ENCODE assay signal across 14 cellular contexts in the genomic region with DNA sequence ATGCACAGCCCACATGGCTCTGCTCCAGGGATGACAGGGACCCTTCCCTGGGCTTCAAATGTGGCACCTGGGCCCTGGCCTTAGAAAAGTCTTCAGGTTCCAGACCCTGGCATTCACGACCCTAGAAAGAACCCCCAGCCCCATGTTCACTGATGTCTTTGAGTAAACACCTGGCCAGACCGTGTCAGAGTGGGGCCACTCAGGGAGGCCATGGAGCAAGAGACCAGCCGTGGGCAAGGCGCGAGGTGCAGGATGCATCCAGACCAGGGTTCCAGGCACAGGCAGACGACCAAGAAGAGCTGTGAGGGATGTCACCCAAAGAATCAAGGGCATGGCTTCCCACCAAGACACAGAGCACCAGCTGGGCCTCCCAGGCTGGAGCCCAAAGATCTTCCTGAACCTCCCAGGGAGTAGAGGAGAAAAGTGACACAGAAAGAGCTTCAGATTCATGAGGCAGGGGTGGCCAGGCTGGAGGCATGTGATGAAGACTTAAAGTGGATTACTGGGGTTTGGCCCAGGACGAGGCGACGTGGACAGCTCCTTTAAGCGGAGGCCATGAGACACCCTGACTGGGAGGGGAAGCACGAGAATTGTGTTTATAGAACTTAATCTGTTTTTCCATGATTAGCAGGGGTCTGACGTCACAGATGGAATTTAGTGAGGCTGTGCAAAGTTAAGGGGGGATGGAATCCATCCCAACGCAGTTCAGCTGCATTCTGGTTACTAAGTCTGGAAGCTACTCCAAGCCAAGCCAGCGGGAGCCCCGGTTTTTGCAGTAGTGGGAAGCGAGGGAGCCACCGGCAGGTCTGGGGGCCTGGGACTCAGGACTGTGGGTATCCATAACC.
DNase-seq lines count a peak whose midpoint lies in the region; ATAC-seq and TF ChIP-seq lines count a peak whose summit lies in the region.
"Had no signal": no experiment of that assay in that cellular context is flagged by ENCODE, and none has a peak within 500 bp of the region (broad histone marks: within the 10 kb centered on the region; RNA-seq: fewer than 3 reads in every experiment).

No MANE protein-coding gene starts in this region.

- no peaks in the 10 kb centered on the region for H3K9me3 Mint-ChIP-seq in activated naive CD8-positive, alpha-beta T cell treated with anti-CD3 and anti-CD28 coated beads, Interleukin-2, amount 10 ng/mL, durations not matched to agents 7 days and 5 days
- no peaks in the 10 kb centered on the region for H3K9me3 Mint-ChIP-seq in activated naive CD8-positive, alpha-beta T cell treated with anti-CD3 and anti-CD28 coated beads, Interleukin-2, amount 50 U/mL, for 24 hours
- no peaks in the 10 kb centered on the region for H3K9me3 Mint-ChIP-seq in stimulated activated naive B cell treated with anti-CD40 and anti-IgM and Interleukin-4, amounts not matched to agents 10 μg/mL and 1 μg/mL and 100 μg/mL, for 72 hours
- H3K9me3 Mint-ChIP-seq in activated T-cell treated with anti-CD3 and anti-CD28 coated beads, Interleukin-2, amount 50 U/mL, for 4 hours, result no peaks in the 10 kb centered on the region
- H3K9me3 Mint-ChIP-seq: activated T-helper 1 cell treated with anti-CD3 and anti-CD28 coated beads, Interleukin-12 subunit alpha, Interleukin-12 subunit beta, Interleukin-2, Interleukin-4 antibody, amounts not matched to agents 30 ng/mL and 10 ng/mL and 1 ng/mL, durations not matched to agents 14 hours and 24 hours and 36 hours had no signal

- H3K36me3 Mint-ChIP-seq in activated naive CD8-positive, alpha-beta T cell treated with anti-CD3 and anti-CD28 coated beads, Interleukin-2, amount 10 ng/mL, durations not matched to agents 7 days and 5 days, result peaks cover 2% of the 10 kb centered on the region
- no peaks in the 10 kb centered on the region for H3K36me3 Mint-ChIP-seq in activated naive CD8-positive, alpha-beta T cell treated with anti-CD3 and anti-CD28 coated beads, Interleukin-2, amount 50 U/mL, for 24 hours (ENCODE audit: low read depth)
- H3K36me3 Mint-ChIP-seq in stimulated activated naive B cell treated with anti-CD40 and anti-IgM and Interleukin-4, amounts not matched to agents 10 μg/mL and 1 μg/mL and 100 μg/mL, for 72 hours, result no peaks in the 10 kb centered on the region
- H3K36me3 Mint-ChIP-seq in activated T-cell treated with anti-CD3 and anti-CD28 coated beads, Interleukin-2, amount 50 U/mL, for 4 hours (ENCODE audit: insufficient read depth), result no peaks in the 10 kb centered on the region

- ATAC-seq in activated naive CD8-positive, alpha-beta T cell treated with anti-CD3 and anti-CD28 coated beads, Interleukin-2, amount 10 ng/mL, durations not matched to agents 7 days and 5 days (ENCODE audit: low read depth), result no peak
- no peak for ATAC-seq in activated naive CD8-positive, alpha-beta T cell treated with anti-CD3 and anti-CD28 coated beads, Interleukin-2, amount 50 U/mL, for 24 hours
- no peak for ATAC-seq in stimulated activated naive B cell treated with anti-CD40 and anti-IgM and Interleukin-4, amounts not matched to agents 10 μg/mL and 1 μg/mL and 100 μg/mL, for 72 hours (replicated peaks)
- ATAC-seq in HG02938 (IDR thresholded peaks at IDR 0.05; ENCODE audit: unreplicated experiment), result no peak
- ATAC-seq in activated T-cell treated with anti-CD3 and anti-CD28 coated beads, Interleukin-2, amount 50 U/mL, for 4 hours, result no peak

- no peaks in the 10 kb centered on the region for H3K27me3 Mint-ChIP-seq in activated naive CD8-positive, alpha-beta T cell treated with anti-CD3 and anti-CD28 coated beads, Interleukin-2, amount 10 ng/mL, durations not matched to agents 7 days and 5 days
- H3K27me3 Mint-ChIP-seq in activated naive CD8-positive, alpha-beta T cell treated with anti-CD3 and anti-CD28 coated beads, Interleukin-2, amount 50 U/mL, for 24 hours, result no peaks in the 10 kb centered on the region
- no peaks in the 10 kb centered on the region for H3K27me3 Mint-ChIP-seq in stimulated activated naive B cell treated with anti-CD40 and anti-IgM and Interleukin-4, amounts not matched to agents 10 μg/mL and 1 μg/mL and 100 μg/mL, for 72 hours
- H3K27me3 Mint-ChIP-seq in activated T-cell treated with anti-CD3 and anti-CD28 coated beads, Interleukin-2, amount 50 U/mL, for 4 hours (ENCODE audit: low read depth), result no peaks in the 10 kb centered on the region

- peak overlapping the region; percentile 52 for H3K27ac Mint-ChIP-seq in activated naive CD8-positive, alpha-beta T cell treated with anti-CD3 and anti-CD28 coated beads, Interleukin-2, amount 10 ng/mL, durations not matched to agents 7 days and 5 days
- no peak overlapping the region for H3K27ac Mint-ChIP-seq in activated naive CD8-positive, alpha-beta T cell treated with anti-CD3 and anti-CD28 coated beads, Interleukin-2, amount 50 U/mL, for 24 hours
- H3K27ac Mint-ChIP-seq in stimulated activated naive B cell treated with anti-CD40 and anti-IgM and Interleukin-4, amounts not matched to agents 10 μg/mL and 1 μg/mL and 100 μg/mL, for 72 hours, result no peak overlapping the region
- H3K27ac Mint-ChIP-seq: activated T-helper 1 cell treated with anti-CD3 and anti-CD28 coated beads, Interleukin-12 subunit alpha, Interleukin-12 subunit beta, Interleukin-2, Interleukin-4 antibody, amounts not matched to agents 30 ng/mL and 10 ng/mL and 1 ng/mL, durations not matched to agents 14 hours and 24 hours and 36 hours had no signal

- intact Hi-C loops in uterus (cut with DNase I; ENCODE audit: low total_unique reads), result loop anchor here (5.0 kb wide), 1 partner anchor 195 kb away; no protein-coding TSS in a partner anchor

- no peaks in the 10 kb centered on the region for H3K27me3 ChIP-seq in muscle layer of duodenum (ENCODE audit: low read depth, low read length)
- H3K27me3 ChIP-seq in uterus, result no peaks in the 10 kb centered on the region

- no peaks in the 10 kb centered on the region for H3K36me3 ChIP-seq in muscle layer of duodenum (ENCODE audit: control insufficient read depth in 1 of 2, insufficient read depth in 2 of 2, low read length in 2 of 2)
- no peaks in the 10 kb centered on the region for H3K36me3 ChIP-seq in uterus
- H3K36me3 ChIP-seq: SJSA1 had no signal

- DNase-seq in activated naive CD8-positive, alpha-beta T cell treated with anti-CD3 and anti-CD28 coated beads, Interleukin-2, amount 10 ng/mL, durations not matched to agents 7 days and 5 days, result no peak
- no peak for DNase-seq in activated naive CD8-positive, alpha-beta T cell treated with anti-CD3 and anti-CD28 coated beads, Interleukin-2, amount 50 U/mL, for 24 hours
- peak; percentile 73 for DNase-seq in fibroblast of gingiva (ENCODE audit: low read depth)
- peak; percentile 32 to 43 for DNase-seq in uterus
- no peak for DNase-seq in stimulated activated naive B cell treated with anti-CD40 and anti-IgM and Interleukin-4, amounts not matched to agents 10 μg/mL and 1 μg/mL and 100 μg/mL, for 72 hours
- no peak for DNase-seq in activated T-cell treated with anti-CD3 and anti-CD28 coated beads, Interleukin-2, amount 50 U/mL, for 4 hours
- DNase-seq: activated CD4-positive, CD25-positive, alpha-beta regulatory T cell; caudate nucleus; DMS79; H7 had no signal

- H3K4me3 Mint-ChIP-seq in activated naive CD8-positive, alpha-beta T cell treated with anti-CD3 and anti-CD28 coated beads, Interleukin-2, amount 10 ng/mL, durations not matched to agents 7 days and 5 days, result no peak overlapping the region
- no peak overlapping the region for H3K4me3 Mint-ChIP-seq in activated naive CD8-positive, alpha-beta T cell treated with anti-CD3 and anti-CD28 coated beads, Interleukin-2, amount 50 U/mL, for 24 hours
- no peak overlapping the region for H3K4me3 Mint-ChIP-seq in stimulated activated naive B cell treated with anti-CD40 and anti-IgM and Interleukin-4, amounts not matched to agents 10 μg/mL and 1 μg/mL and 100 μg/mL, for 72 hours
- no peak overlapping the region for H3K4me3 Mint-ChIP-seq in activated T-cell treated with anti-CD3 and anti-CD28 coated beads, Interleukin-2, amount 50 U/mL, for 4 hours
- H3K4me3 Mint-ChIP-seq: activated T-helper 1 cell treated with anti-CD3 and anti-CD28 coated beads, Interleukin-12 subunit alpha, Interleukin-12 subunit beta, Interleukin-2, Interleukin-4 antibody, amounts not matched to agents 30 ng/mL and 10 ng/mL and 1 ng/mL, durations not matched to agents 14 hours and 24 hours and 36 hours had no signal

- POLR2A ChIA-PET in activated naive CD8-positive, alpha-beta T cell treated with anti-CD3 and anti-CD28 coated beads, Interleukin-2, amount 10 ng/mL, durations not matched to agents 7 days and 5 days (lab: Charles Lee), result interaction anchor here (2.3 to 4.0 kb wide), 4 partner anchors 18 to 191 kb away, joined by 5 to 42 read pairs (median 12); a partner anchor contains a TSS

- H3K9me3 ChIP-seq in muscle layer of duodenum (ENCODE audit: control insufficient read depth in 1 of 2, low read length in 2 of 2), result no peaks in the 10 kb centered on the region
- H3K9me3 ChIP-seq in uterus, result no peaks in the 10 kb centered on the region
- H3K9me3 ChIP-seq: SJSA1 had no signal

- TF ChIP-seq CTCF in uterus (IDR thresholded peaks at IDR 0.05), result no peak

- H3K4me1 ChIP-seq in muscle layer of duodenum (ENCODE audit: control insufficient read depth in 1 of 2, insufficient read depth in 2 of 2, low read length in 2 of 2) (peaks cover 7 to 45% of the 10 kb centered on the region in 2 donors), uterus (no peaks in the 10 kb centered on the region)

- H3K27ac ChIP-seq in muscle layer of duodenum (ENCODE audit: low read length) (peak overlapping the region; percentile 69), uterus (peak overlapping the region in 1 of 2 donors; percentile 33)
- H3K27ac ChIP-seq: SJSA1 had no signal

- H3K4me1 Mint-ChIP-seq in activated naive CD8-positive, alpha-beta T cell treated with anti-CD3 and anti-CD28 coated beads, Interleukin-2, amount 10 ng/mL, durations not matched to agents 7 days and 5 days, result peaks cover 28% of the 10 kb centered on the region
- H3K4me1 Mint-ChIP-seq in activated naive CD8-positive, alpha-beta T cell treated with anti-CD3 and anti-CD28 coated beads, Interleukin-2, amount 50 U/mL, for 24 hours, result peaks cover 21% of the 10 kb centered on the region
- H3K4me1 Mint-ChIP-seq in stimulated activated naive B cell treated with anti-CD40 and anti-IgM and Interleukin-4, amounts not matched to agents 10 μg/mL and 1 μg/mL and 100 μg/mL, for 72 hours, result peaks cover 11 to 27% of the 10 kb centered on the region in 2 donors
- peaks cover 18% of the 10 kb centered on the region for H3K4me1 Mint-ChIP-seq in activated T-cell treated with anti-CD3 and anti-CD28 coated beads, Interleukin-2, amount 50 U/mL, for 4 hours (ENCODE audit: low read depth)

- TF ChIP-seq POLR2A in uterus (IDR thresholded peaks at IDR 0.05), result no peak

- H3K4me3 ChIP-seq in muscle layer of duodenum (ENCODE audit: low read depth in 1 of 2, low read length in 2 of 2) (no peak overlapping the region), uterus (no peak overlapping the region)
- H3K4me3 ChIP-seq: SJSA1 had no signal

Comparison
In these comparisons a context has a peak if more than half of its experiments do, and no peak if none do; other contexts are left out.
1. DNase-seq: peak in fibroblast of gingiva (single experiment) and uterus (2 of 2); none in activated naive CD8-positive, alpha-beta T cell treated with anti-CD3 and anti-CD28 coated beads, Interleukin-2, amount 10 ng/mL, durations not matched to agents 7 days and 5 days (single experiment), activated naive CD8-positive, alpha-beta T cell treated with anti-CD3 and anti-CD28 coated beads, Interleukin-2, amount 50 U/mL, for 24 hours (single experiment), stimulated activated naive B cell treated with anti-CD40 and anti-IgM and Interleukin-4, amounts not matched to agents 10 μg/mL and 1 μg/mL and 100 μg/mL, for 72 hours (single experiment) and activated T-cell treated with anti-CD3 and anti-CD28 coated beads, Interleukin-2, amount 50 U/mL, for 4 hours (single experiment).